24 cellular contexts compared by ENCODE assay signal in the genomic region with DNA sequence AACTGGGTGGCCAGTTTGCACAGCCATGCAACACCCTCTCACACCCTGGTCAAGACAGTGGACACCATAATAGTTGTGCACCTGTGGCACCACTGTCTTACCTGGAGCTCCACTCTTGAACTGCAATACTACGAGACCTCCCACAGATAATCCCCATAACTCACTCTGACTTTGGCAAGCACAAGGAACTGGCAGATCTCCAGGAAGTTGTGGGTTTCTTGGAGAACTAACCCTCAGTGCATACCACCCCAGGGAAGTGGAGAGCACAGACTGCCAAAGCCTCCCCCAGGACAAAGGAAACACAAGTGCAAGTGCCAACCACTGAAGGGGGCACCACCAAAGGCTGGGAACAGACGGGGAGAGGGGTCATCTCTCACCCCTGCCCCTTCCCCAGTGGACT.
DNase-seq lines count a peak whose midpoint lies in the region; ATAC-seq and TF ChIP-seq lines count a peak whose summit lies in the region.
"Had no signal": no experiment of that assay in that cellular context is flagged by ENCODE, and none has a peak within 500 bp of the region (broad histone marks: within the 10 kb centered on the region; RNA-seq: fewer than 3 reads in every experiment).

No MANE protein-coding gene starts in this region.

- no peaks in the 10 kb centered on the region for H3K36me3 ChIP-seq in DND-41 (ENCODE audit: insufficient read depth, low read length)
- no peaks in the 10 kb centered on the region for H3K36me3 ChIP-seq in uterus
- H3K36me3 ChIP-seq: BLaER1 treated with 17β-estradiol and CSF1 and Interleukin-3, amounts not matched to agents 10 nM and 100 nM; cardiac muscle cell; left lung; neutrophil had no signal

- no peak overlapping the region for H3K4me3 Mint-ChIP-seq in osteocyte (ENCODE audit: unreplicated experiment)
- H3K4me3 Mint-ChIP-seq: activated naive CD4-positive, alpha-beta T cell treated with anti-CD3 and anti-CD28 coated beads, Interleukin-2, amount 10 ng/mL, durations not matched to agents 7 days and 5 days; effector memory CD8-positive, alpha-beta T cell; stimulated activated naive CD8-positive, alpha-beta T cell treated with anti-CD3 and anti-CD28 coated beads, Interleukin-15, Interleukin-2, amounts not matched to agents 100 ng/mL and 50 ng/mL, for 24 hours had no signal

- no peaks in the 10 kb centered on the region for H3K27me3 Mint-ChIP-seq in osteocyte (ENCODE audit: unreplicated experiment)
- H3K27me3 Mint-ChIP-seq: activated naive CD4-positive, alpha-beta T cell treated with anti-CD3 and anti-CD28 coated beads, Interleukin-2, amount 10 ng/mL, durations not matched to agents 7 days and 5 days had no signal

- H3K4me3 ChIP-seq in DND-41 (ENCODE audit: low read depth in 1 of 2, low read length in 2 of 2) (no peak overlapping the region), choroid plexus epithelial cell (ENCODE audit: low read depth, low read length) (no peak overlapping the region), uterus (no peak overlapping the region)
- H3K4me3 ChIP-seq: BLaER1 treated with 17β-estradiol and CSF1 and Interleukin-3, amounts not matched to agents 10 nM and 100 nM; cardiac muscle cell; left lung; skin epidermis had no signal

- no peaks in the 10 kb centered on the region for H4K20me1 ChIP-seq in DND-41 (ENCODE audit: insufficient read depth, low read length)
- H4K20me1 ChIP-seq: BLaER1 treated with 17β-estradiol and CSF1 and Interleukin-3, amounts not matched to agents 10 nM and 100 nM had no signal

- no peak overlapping the region for H3K27ac ChIP-seq in DND-41 (ENCODE audit: low read length)
- H3K27ac ChIP-seq in uterus, result no peak overlapping the region
- H3K27ac ChIP-seq: BLaER1 treated with 17β-estradiol and CSF1 and Interleukin-3, amounts not matched to agents 10 nM and 100 nM; cardiac muscle cell; foreskin keratinocyte; left lung; neutrophil; skin epidermis had no signal

- no peaks in the 10 kb centered on the region for H3K4me1 ChIP-seq in DND-41 (ENCODE audit: insufficient read depth, low read length)
- no peaks in the 10 kb centered on the region for H3K4me1 ChIP-seq in uterus
- H3K4me1 ChIP-seq: BLaER1 treated with 17β-estradiol and CSF1 and Interleukin-3, amounts not matched to agents 10 nM and 100 nM; foreskin keratinocyte; left lung had no signal

- H2AFZ ChIP-seq in DND-41 (ENCODE audit: low read depth, low read length), result no peak overlapping the region

- DNase-seq in DND-41 (peak; percentile 17), M059J (ENCODE audit: low read depth) (peak; percentile 35), choroid plexus epithelial cell (ENCODE audit: low read depth) (peak; percentile 36), pons (ENCODE audit: low spot score) (peak; percentile 31), uterus (no peak), osteocyte (ENCODE audit: extremely low spot score, unreplicated experiment) (no peak), kidney glomerular epithelial cell (lab: John Stamatoyannopoulos, UW) (no peak)
- DNase-seq: activated CD4-positive, alpha-beta T cell treated with anti-CD3 and anti-CD28 coated beads, Interleukin-2, amount 50 U/mL, for 4 hours; activated CD4-positive, CD25-positive, alpha-beta regulatory T cell; activated naive CD4-positive, alpha-beta T cell treated with anti-CD3 and anti-CD28 coated beads, Interleukin-2, amount 10 ng/mL, durations not matched to agents 7 days and 5 days; COR-L47; cortex of kidney; effector memory CD8-positive, alpha-beta T cell; foreskin keratinocyte; left lung; NCI-H1105; NCI-H1930; RPMI8226; T-helper 1 cell had no signal

- no peak overlapping the region for H3K9ac ChIP-seq in DND-41 (ENCODE audit: low read depth, low read length)
- H3K9ac ChIP-seq: BLaER1 treated with 17β-estradiol and CSF1 and Interleukin-3, amounts not matched to agents 10 nM and 100 nM had no signal

- no peak overlapping the region for H3K27ac Mint-ChIP-seq in osteocyte (ENCODE audit: unreplicated experiment)
- H3K27ac Mint-ChIP-seq: activated naive CD4-positive, alpha-beta T cell treated with anti-CD3 and anti-CD28 coated beads, Interleukin-2, amount 10 ng/mL, durations not matched to agents 7 days and 5 days; effector memory CD8-positive, alpha-beta T cell; stimulated activated naive CD8-positive, alpha-beta T cell treated with anti-CD3 and anti-CD28 coated beads, Interleukin-15, Interleukin-2, amounts not matched to agents 100 ng/mL and 50 ng/mL, for 24 hours had no signal

- peak; percentile 35; the same call in 1 of the 3 replicates for ATAC-seq in DND-41 (ENCODE audit: insufficient read depth, low read depth)
- ATAC-seq: effector memory CD8-positive, alpha-beta T cell; foreskin keratinocyte; left lung had no signal

- H3K27me3 ChIP-seq in DND-41 (ENCODE audit: insufficient read depth, low read length, poor library complexity), result no peaks in the 10 kb centered on the region
- no peaks in the 10 kb centered on the region for H3K27me3 ChIP-seq in uterus
- H3K27me3 ChIP-seq: BLaER1 treated with 17β-estradiol and CSF1 and Interleukin-3, amounts not matched to agents 10 nM and 100 nM; cardiac muscle cell; foreskin keratinocyte; left lung; neutrophil had no signal

- H3K4me2 ChIP-seq in DND-41 (ENCODE audit: insufficient read depth, low read length), result no peak overlapping the region
- H3K4me2 ChIP-seq: BLaER1 treated with 17β-estradiol and CSF1 and Interleukin-3, amounts not matched to agents 10 nM and 100 nM had no signal

- TF ChIP-seq CTCF in DND-41 (IDR thresholded peaks at IDR 0.05; ENCODE audit: borderline replicate concordance, extremely low read depth, low read length, poor library complexity, severe bottlenecking) (no peak), choroid plexus epithelial cell (conservative IDR thresholded peaks at IDR 0.05; ENCODE audit: low read depth, low read length) (no peak), uterus (IDR thresholded peaks at IDR 0.05) (no peak), osteocyte (IDR thresholded peaks at IDR 0.05) (no peak)

- no peaks in the 10 kb centered on the region for H3K36me3 Mint-ChIP-seq in osteocyte (ENCODE audit: unreplicated experiment)
- H3K36me3 Mint-ChIP-seq: activated naive CD4-positive, alpha-beta T cell treated with anti-CD3 and anti-CD28 coated beads, Interleukin-2, amount 10 ng/mL, durations not matched to agents 7 days and 5 days had no signal

- H3K79me2 ChIP-seq in DND-41 (ENCODE audit: insufficient read depth, low read length), result no peaks in the 10 kb centered on the region

- TF ChIP-seq POLR2A in uterus (IDR thresholded peaks at IDR 0.05), result no peak

- no peaks in the 10 kb centered on the region for H3K4me1 Mint-ChIP-seq in osteocyte (ENCODE audit: unreplicated experiment)

- intact Hi-C loops in uterus (cut with DNase I; ENCODE audit: low total_unique reads), result no loop called here

- peaks cover 33% of the 10 kb centered on the region for H3K9me3 Mint-ChIP-seq in osteocyte (ENCODE audit: unreplicated experiment)

- H3K9me3 ChIP-seq in DND-41 (ENCODE audit: insufficient read depth, low read length, severe bottlenecking), result no peaks in the 10 kb centered on the region
- peaks cover 0 to 9% of the 10 kb centered on the region in 2 donors for H3K9me3 ChIP-seq in uterus
- H3K9me3 ChIP-seq: neutrophil had no signal

Comparison
In these comparisons a context has a peak if more than half of its experiments do, and no peak if none do; other contexts are left out.
1. DNase-seq: peak in DND-41 (single experiment), M059J (single experiment), choroid plexus epithelial cell (single experiment) and pons (single experiment); none in uterus (0 of 2), osteocyte (single experiment) and kidney glomerular epithelial cell (single experiment).